In the genomic region with DNA sequence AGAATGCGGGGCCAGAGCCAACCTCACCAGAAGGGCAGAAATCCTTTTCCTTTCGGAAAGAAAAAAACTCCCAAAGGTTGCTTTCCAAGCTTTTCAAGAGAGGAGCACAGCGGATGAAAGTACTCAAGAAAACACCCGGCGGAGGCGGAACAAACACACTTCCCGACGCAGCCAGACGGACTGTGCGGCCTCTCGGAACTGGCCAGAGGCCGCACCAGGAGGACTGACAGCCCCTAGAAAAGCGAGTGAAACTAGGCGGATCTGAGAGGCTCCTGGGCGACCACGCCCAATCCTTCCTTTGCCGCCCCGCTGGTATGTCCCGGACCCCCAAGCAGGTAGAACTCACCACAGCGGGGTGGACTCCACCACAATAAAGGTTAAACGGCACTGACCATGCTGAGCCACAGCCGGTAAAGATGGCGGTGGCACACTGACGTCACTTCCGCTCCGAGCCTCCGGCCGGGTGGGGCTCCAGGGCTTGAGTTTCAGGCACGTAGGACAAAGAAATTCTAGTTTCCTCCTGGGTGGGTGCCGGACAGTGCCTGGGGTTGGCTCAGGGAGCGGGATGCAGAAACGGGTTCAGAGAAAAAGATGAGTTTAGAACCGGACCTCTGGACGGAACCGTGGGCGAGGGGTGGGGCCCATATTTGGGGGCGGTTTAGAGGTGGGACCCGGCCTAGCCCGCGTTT, we compare ENCODE assay signal across 1 cellular context.
TF ChIP-seq lines count a peak whose summit lies in the region.

TSS of gene ZNF562 (minus strand) at position 432 of the 689 bp plus-strand sequence. CDS start 14,356 bp downstream, outside the sequence.

TF ChIP-seq in HEK293, 187 proteins besides CTCF, POLR2A, EP300 and RAD21 (continued from another document and continues in another):
- TF ChIP-seq ZNF302 (tag by site-specific recombination; IDR thresholded peaks at IDR 0.05; ENCODE audit: low read depth) = no peak
- TF ChIP-seq ZNF670 (tag by site-specific recombination; IDR thresholded peaks at IDR 0.05; ENCODE audit: low read depth) = no peak
- no peak for TF ChIP-seq GFI1B (tag by site-specific recombination; IDR thresholded peaks at IDR 0.05)
- TF ChIP-seq ZNF596 (tag by site-specific recombination; IDR thresholded peaks at IDR 0.05) = no peak
- TF ChIP-seq ZNF169 (tag by site-specific recombination; IDR thresholded peaks at IDR 0.05) = no peak
- no peak for TF ChIP-seq ZNF223 (tag by site-specific recombination; IDR thresholded peaks at IDR 0.05)
- no peak for TF ChIP-seq ZNF280C (tag by site-specific recombination; IDR thresholded peaks at IDR 0.05)
- TF ChIP-seq ZBTB20 (tag by site-specific recombination; IDR thresholded peaks at IDR 0.05) = no peak; the same call in 1 of the 2 replicates
- no peak for TF ChIP-seq GLIS2 (tag by site-specific recombination; IDR thresholded peaks at IDR 0.05)
- no peak for TF ChIP-seq ZNF221 (tag by site-specific recombination; IDR thresholded peaks at IDR 0.05; ENCODE audit: borderline replicate concordance)
- TF ChIP-seq MEIS1 (CRISPR knock-in tag; IDR thresholded peaks at IDR 0.05; ENCODE audit: borderline replicate concordance) = no peak
- no peak for TF ChIP-seq ZNF138 (tag by site-specific recombination; IDR thresholded peaks at IDR 0.05; ENCODE audit: borderline replicate concordance)
- TF ChIP-seq ZBTB21 (tag by site-specific recombination; IDR thresholded peaks at IDR 0.05) = no peak
- no peak for TF ChIP-seq ZNF23 (tag by site-specific recombination; IDR thresholded peaks at IDR 0.05; ENCODE audit: borderline replicate concordance)
- no peak for TF ChIP-seq ZNF324 (tag by site-specific recombination; IDR thresholded peaks at IDR 0.05)
- no peak for TF ChIP-seq ZNF311 (tag by site-specific recombination; IDR thresholded peaks at IDR 0.05; ENCODE audit: borderline replicate concordance)
- no peak for TF ChIP-seq ZNF555 (tag by site-specific recombination; conservative IDR thresholded peaks at IDR 0.05)
- TF ChIP-seq ZNF514 (tag by site-specific recombination; IDR thresholded peaks at IDR 0.05) = no peak
- TF ChIP-seq ZNF529 (tag by site-specific recombination; IDR thresholded peaks at IDR 0.05; ENCODE audit: insufficient replicate concordance) = no peak
- TF ChIP-seq KLF1 (tag by site-specific recombination; IDR thresholded peaks at IDR 0.05) = 0 out of 2 replicates have a peak, but pooled peaks have one; percentile 54
- TF ChIP-seq ZSCAN30 (tag by site-specific recombination; IDR thresholded peaks at IDR 0.05) = no peak
- peak; percentile 51; the same call in 1 of the 2 replicates for TF ChIP-seq ZNF341 (tag by site-specific recombination; IDR thresholded peaks at IDR 0.05; ENCODE audit: low read depth)
- peak; percentile 95 for TF ChIP-seq ZIC2 (tag by site-specific recombination; IDR thresholded peaks at IDR 0.05)
- TF ChIP-seq ZNF214 (tag by site-specific recombination; IDR thresholded peaks at IDR 0.05; ENCODE audit: borderline replicate concordance) = no peak
- peak; percentile 76 for TF ChIP-seq TRIM28 (IDR thresholded peaks at IDR 0.05; ENCODE audit: borderline replicate concordance, low read length)
- no peak for TF ChIP-seq ZNF707 (tag by site-specific recombination; IDR thresholded peaks at IDR 0.05)
- peak; percentile 22; the same call in 1 of the 2 replicates for TF ChIP-seq ZNF660 (tag by site-specific recombination; IDR thresholded peaks at IDR 0.05)
- no peak for TF ChIP-seq ZNF350 (tag by site-specific recombination; IDR thresholded peaks at IDR 0.05)
- TF ChIP-seq ZNF266 (tag by site-specific recombination; IDR thresholded peaks at IDR 0.05; ENCODE audit: low read depth) = no peak
- TF ChIP-seq GLI2 (tag by site-specific recombination; IDR thresholded peaks at IDR 0.05; ENCODE audit: borderline replicate concordance, low read depth) = no peak
- TF ChIP-seq ZFP37 (tag by site-specific recombination; IDR thresholded peaks at IDR 0.05) = peak; percentile 80
- peak; percentile 54; the same call in 1 of the 2 replicates for TF ChIP-seq ZNF600 (tag by site-specific recombination; IDR thresholded peaks at IDR 0.05)
- peak; percentile 63 for TF ChIP-seq ZFHX2 (tag by site-specific recombination; conservative IDR thresholded peaks at IDR 0.05)
- TF ChIP-seq, protein P1, sequence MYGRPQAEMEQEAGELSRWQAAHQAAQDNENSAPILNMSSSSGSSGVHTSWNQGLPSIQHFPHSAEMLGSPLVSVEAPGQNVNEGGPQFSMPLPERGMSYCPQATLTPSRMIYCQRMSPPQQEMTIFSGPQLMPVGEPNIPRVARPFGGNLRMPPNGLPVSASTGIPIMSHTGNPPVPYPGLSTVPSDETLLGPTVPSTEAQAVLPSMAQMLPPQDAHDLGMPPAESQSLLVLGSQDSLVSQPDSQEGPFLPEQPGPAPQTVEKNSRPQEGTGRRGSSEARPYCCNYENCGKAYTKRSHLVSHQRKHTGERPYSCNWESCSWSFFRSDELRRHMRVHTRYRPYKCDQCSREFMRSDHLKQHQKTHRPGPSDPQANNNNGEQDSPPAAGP (tag by site-specific recombination; IDR thresholded peaks at IDR 0.05) = peak; percentile 52; the same call in 1 of the 2 replicates
- no peak for TF ChIP-seq ZNF19 (tag by site-specific recombination; IDR thresholded peaks at IDR 0.05; ENCODE audit: low read depth)
- no peak for TF ChIP-seq ZNF626 (tag by site-specific recombination; IDR thresholded peaks at IDR 0.05)
- TF ChIP-seq ZNF423 (tag by site-specific recombination; IDR thresholded peaks at IDR 0.05) = no peak
- peak; percentile 28; the same call in 1 of the 2 replicates for TF ChIP-seq ZNF777 (tag by site-specific recombination; IDR thresholded peaks at IDR 0.05; ENCODE audit: borderline replicate concordance)
- TF ChIP-seq WT1 (tag by site-specific recombination; IDR thresholded peaks at IDR 0.05) = no peak
- TF ChIP-seq PRDM4 (tag by site-specific recombination; IDR thresholded peaks at IDR 0.05) = 0 out of 2 replicates have a peak, but pooled peaks have one; percentile 29
- TF ChIP-seq ZNF239 (tag by site-specific recombination; IDR thresholded peaks at IDR 0.05) = no peak
- TF ChIP-seq BCL6B (tag by site-specific recombination; IDR thresholded peaks at IDR 0.05) = no peak
- TF ChIP-seq ZNF140 (tag by site-specific recombination; IDR thresholded peaks at IDR 0.05) = no peak
- peak; percentile 87 for TF ChIP-seq ZNF335 (tag by site-specific recombination; conservative IDR thresholded peaks at IDR 0.05)
- no peak for TF ChIP-seq SALL2 (tag by site-specific recombination; IDR thresholded peaks at IDR 0.05; ENCODE audit: borderline replicate concordance)
- TF ChIP-seq ZNF391 (tag by site-specific recombination; IDR thresholded peaks at IDR 0.05; ENCODE audit: borderline replicate concordance, low read depth) = no peak
- peak; percentile 75; the same call in 1 of the 2 replicates for TF ChIP-seq KLF8 (tag by site-specific recombination; IDR thresholded peaks at IDR 0.05)
- TF ChIP-seq ZNF830 (tag by site-specific recombination; IDR thresholded peaks at IDR 0.05; ENCODE audit: low read depth) = no peak
- TF ChIP-seq SP3 (tag by site-specific recombination; IDR thresholded peaks at IDR 0.05) = peak; percentile 90
- peak; percentile 28; the same call in 1 of the 2 replicates for TF ChIP-seq GLIS1 (tag by site-specific recombination; IDR thresholded peaks at IDR 0.05)
- peak; percentile 69 for TF ChIP-seq ZXDB (tag by site-specific recombination; IDR thresholded peaks at IDR 0.05)
- no peak for TF ChIP-seq HIC1 (tag by site-specific recombination; IDR thresholded peaks at IDR 0.05)
- TF ChIP-seq PRDM1 (tag by site-specific recombination; IDR thresholded peaks at IDR 0.05) = no peak
- TF ChIP-seq SP2 (tag by site-specific recombination; IDR thresholded peaks at IDR 0.05) = peak; percentile 82
- TF ChIP-seq ZNF280D (tag by site-specific recombination; IDR thresholded peaks at IDR 0.05) = no peak
- no peak for TF ChIP-seq ZFP3 (tag by site-specific recombination; IDR thresholded peaks at IDR 0.05; ENCODE audit: low read depth)
- peak; percentile 25; the same call in 1 of the 2 replicates for TF ChIP-seq ZBTB48 (tag by site-specific recombination; IDR thresholded peaks at IDR 0.05)
- TF ChIP-seq ZBTB7A (tag by site-specific recombination; IDR thresholded peaks at IDR 0.05; ENCODE audit: low read depth) = no peak
- peak; percentile 82 for TF ChIP-seq ZBTB8A (tag by site-specific recombination; IDR thresholded peaks at IDR 0.05)
